ENCODE assay signal across 8 cellular contexts in genomic region chr1:19179597-19180271, GRCh38. TPM values are rescaled to one million over a fixed set of nuclear protein-coding genes. Genes with fewer than 3 reads are reported as not detected.
A peak's percentile ranks its signal among the peaks of the same experiment; 100 is the strongest.
DNase-seq lines count a peak whose midpoint lies in the region; ATAC-seq and TF ChIP-seq lines count a peak whose summit lies in the region.

No MANE protein-coding gene starts in this region.

- H3K4me1 Mint-ChIP-seq in CD14-positive monocyte = no peaks in the 10 kb centered on the region

- no peak for DNase-seq in CD14-positive monocyte (ENCODE audit: low spot score)
- DNase-seq in HCEC 1CT = peak; percentile 26
- peak; percentile 60 for DNase-seq in UCSD-AML1 (lab: John Stamatoyannopoulos, UW; ENCODE audit: unreplicated experiment)
- DNase-seq in foreskin keratinocyte = no peak
- no peak for DNase-seq in aorta
- no peak for DNase-seq in NCI-H526 treated with DMSO at 0.1 percent for 48 hours (lab: John Stamatoyannopoulos, UW)
- no peak for DNase-seq in COLO668 (lab: John Stamatoyannopoulos, UW; ENCODE audit: unreplicated experiment)

- H3K4me1 ChIP-seq in foreskin keratinocyte (no peaks in the 10 kb centered on the region), thymus (ENCODE audit: control insufficient read depth, insufficient read depth, low read length) (no peaks in the 10 kb centered on the region), aorta (ENCODE audit: control insufficient read depth in 1 of 2, insufficient read depth in 2 of 2, low read length in 2 of 2) (no peaks in the 10 kb centered on the region)

- 52% methylated on average over 8 of the region's 8 CpGs for WGBS in thymus
- 87 to 93% methylated on average over 8 of the region's 8 CpGs for WGBS in aorta, 2 donors

- ATAC-seq in foreskin keratinocyte (no peak), aorta (ENCODE audit: low FRiP score) (no peak)

- H3K9me3 Mint-ChIP-seq in CD14-positive monocyte = no peaks in the 10 kb centered on the region

- peak overlapping the region in 2 of 7 donors; percentile 34 to 62 for H3K27ac Mint-ChIP-seq in CD14-positive monocyte

- intact Hi-C loops in CD14-positive monocyte (cut with micrococcal nuclease) = loop anchor here in 1 of 2 donors (5.0 to 10.0 kb wide), 2 partner anchors 55 to 63 kb away; no protein-coding TSS in a partner anchor
- intact Hi-C loops in aorta (cut with DNase I) = loop anchor here in 1 of 2 donors (5.0 kb wide), 1 partner anchor 32 kb away; no protein-coding TSS in a partner anchor

- peak; percentile 26 for TF ChIP-seq CTCF in CD14-positive monocyte (IDR thresholded peaks at IDR 0.05)
- peak; percentile 38 for TF ChIP-seq CTCF in foreskin keratinocyte (conservative IDR thresholded peaks at IDR 0.05)

- H3K36me3 Mint-ChIP-seq in CD14-positive monocyte = peaks cover 86 to 98% of the 10 kb centered on the region in 2 donors

- H3K4me3 ChIP-seq in thymus (ENCODE audit: low read length) (no peak overlapping the region), aorta (ENCODE audit: low read length in 2 of 2) (no peak overlapping the region)

- H3K36me3 ChIP-seq in thymus (ENCODE audit: control insufficient read depth, insufficient read depth) (peaks cover 56% of the 10 kb centered on the region), aorta (ENCODE audit: control insufficient read depth in 1 of 2, insufficient read depth in 2 of 2, low read length in 1 of 2) (peaks cover 9 to 18% of the 10 kb centered on the region in 2 donors)

- H3K27me3 Mint-ChIP-seq in CD14-positive monocyte (ENCODE audit: low read depth in 3 of 3) = peaks cover 0 to 2% (median 0%) of the 10 kb centered on the region in 3 donors

- H3K9me3 ChIP-seq in thymus (ENCODE audit: control insufficient read depth) (no peaks in the 10 kb centered on the region), aorta (ENCODE audit: control insufficient read depth, low read length) (no peaks in the 10 kb centered on the region)

- H3K27me3 ChIP-seq in foreskin keratinocyte = no peaks in the 10 kb centered on the region
- no peaks in the 10 kb centered on the region for H3K27me3 ChIP-seq in thymus (ENCODE audit: control insufficient read depth, insufficient read depth)
- no peaks in the 10 kb centered on the region for H3K27me3 ChIP-seq in aorta (ENCODE audit: control insufficient read depth in 1 of 2, insufficient read depth in 2 of 2, low read length in 1 of 2)

- no peak overlapping the region for H3K4me3 Mint-ChIP-seq in CD14-positive monocyte

- H3K27ac ChIP-seq in foreskin keratinocyte = no peak overlapping the region
- H3K27ac ChIP-seq in thymus (ENCODE audit: low read depth) = peak overlapping the region; percentile 87
- H3K27ac ChIP-seq in aorta (ENCODE audit: low read depth in 1 of 2, low read length in 2 of 2) = no peak overlapping the region

RNA-seq across cellular contexts. Expression of gene UBR4, which starts 30.3 kb away (rescaled TPM):
- polyA plus RNA-seq in CD14-positive monocyte (10 to 100 TPM; 44.3 to 49.4 TPM), foreskin keratinocyte (46.3 and 49.1 TPM in 2 replicates), thymus (165 TPM), aorta (100 to 1,000 TPM in 1 of 2 donors, 10 to 100 TPM in 1; 16.4 to 293 TPM)
- total RNA-seq in foreskin keratinocyte (71.4 and 74.0 TPM in 2 replicates), aorta (100 to 1,000 TPM; 174 to 201 TPM)

Comparison
In these comparisons a context has a peak if more than half of its experiments do, and no peak if none do; other contexts are left out.
1. DNase-seq: peak in HCEC 1CT (single experiment) and UCSD-AML1 (single experiment); none in CD14-positive monocyte (single experiment), foreskin keratinocyte (0 of 2), aorta (0 of 2), NCI-H526 treated with DMSO at 0.1 percent for 48 hours (single experiment) and COLO668 (single experiment).